Comparison of ENCODE assay signal across 1 cellular context in the genomic region with DNA sequence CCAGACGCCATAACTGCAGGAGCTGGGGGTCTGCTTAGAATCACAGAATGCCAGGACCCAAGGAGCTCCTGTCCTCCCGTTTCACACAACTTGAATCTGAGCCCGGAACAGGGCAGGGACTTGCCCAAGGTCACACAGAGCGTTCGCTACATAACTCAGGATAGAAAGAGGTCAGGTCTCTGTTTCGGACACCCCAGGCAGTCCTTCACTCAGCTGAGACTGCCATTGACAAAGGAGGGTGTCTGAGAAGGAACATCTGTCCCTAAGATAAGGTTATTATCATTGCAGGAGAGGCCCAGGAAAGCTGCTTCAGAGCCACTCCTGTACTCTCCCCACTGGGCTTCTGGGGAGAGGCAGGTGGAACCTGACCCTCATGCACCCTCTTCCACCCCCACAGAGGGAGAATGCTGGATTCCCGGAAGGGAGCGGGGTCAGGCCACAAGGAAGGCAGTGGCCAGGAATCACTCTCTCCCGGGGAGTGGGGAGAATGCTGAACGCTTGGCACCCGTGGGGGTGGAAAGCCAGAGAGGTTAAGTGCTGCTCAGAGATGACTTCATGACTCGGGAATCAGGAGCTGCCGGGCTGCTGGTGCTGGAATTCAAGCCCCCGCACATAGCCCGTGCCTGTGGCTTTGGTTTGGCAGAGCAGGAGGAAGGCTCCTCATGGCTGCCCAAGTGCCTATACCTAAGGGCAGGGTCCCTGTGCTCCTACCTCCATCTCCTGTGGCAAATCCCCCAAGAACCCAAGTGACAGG.
A peak's percentile ranks its signal among the peaks of the same experiment; 100 is the strongest.
TF ChIP-seq lines count a peak whose summit lies in the region.

No MANE protein-coding gene starts in this region.

TF ChIP-seq in K562, 482 proteins besides CTCF, POLR2A, EP300 and RAD21 (continued from another document and continues in another):
- no peak for TF ChIP-seq ZNF398 (CRISPR knock-in tag; IDR thresholded peaks at IDR 0.05)
- TF ChIP-seq SIN3B (IDR thresholded peaks at IDR 0.05; ENCODE audit: low read depth) = no peak
- TF ChIP-seq SIRT6 (IDR thresholded peaks at IDR 0.05; ENCODE audit: low read depth, low read length) = no peak
- no peak for TF ChIP-seq ZNF778 (CRISPR knock-in tag; IDR thresholded peaks at IDR 0.05)
- no peak for TF ChIP-seq BRD4 (IDR thresholded peaks at IDR 0.05)
- no peak for TF ChIP-seq ZNF263 (CRISPR knock-in tag; IDR thresholded peaks at IDR 0.05; ENCODE audit: borderline replicate concordance)
- no peak for TF ChIP-seq ZNF316 (IDR thresholded peaks at IDR 0.05)
- no peak for TF ChIP-seq ZNF830 (CRISPR knock-in tag; IDR thresholded peaks at IDR 0.05)
- TF ChIP-seq, protein P1, sequence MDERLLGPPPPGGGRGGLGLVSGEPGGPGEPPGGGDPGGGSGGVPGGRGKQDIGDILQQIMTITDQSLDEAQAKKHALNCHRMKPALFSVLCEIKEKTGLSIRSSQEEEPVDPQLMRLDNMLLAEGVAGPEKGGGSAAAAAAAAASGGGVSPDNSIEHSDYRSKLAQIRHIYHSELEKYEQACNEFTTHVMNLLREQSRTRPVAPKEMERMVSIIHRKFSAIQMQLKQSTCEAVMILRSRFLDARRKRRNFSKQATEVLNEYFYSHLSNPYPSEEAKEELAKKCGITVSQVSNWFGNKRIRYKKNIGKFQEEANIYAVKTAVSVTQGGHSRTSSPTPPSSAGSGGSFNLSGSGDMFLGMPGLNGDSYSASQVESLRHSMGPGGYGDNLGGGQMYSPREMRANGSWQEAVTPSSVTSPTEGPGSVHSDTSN (CRISPR knock-in tag; IDR thresholded peaks at IDR 0.05; ENCODE audit: low read depth) = no peak
- TF ChIP-seq, protein P1 (tag; conservative IDR thresholded peaks at IDR 0.05; ENCODE audit: low read depth) = no peak
- TF ChIP-seq DPF2 (IDR thresholded peaks at IDR 0.05) = peak; percentile 82
- TF ChIP-seq CTBP1 (IDR thresholded peaks at IDR 0.05; ENCODE audit: borderline replicate concordance) = peak; percentile 75
- TF ChIP-seq ZNF445 (CRISPR knock-in tag; IDR thresholded peaks at IDR 0.05; ENCODE audit: low read depth) = no peak
- TF ChIP-seq, protein P2, sequence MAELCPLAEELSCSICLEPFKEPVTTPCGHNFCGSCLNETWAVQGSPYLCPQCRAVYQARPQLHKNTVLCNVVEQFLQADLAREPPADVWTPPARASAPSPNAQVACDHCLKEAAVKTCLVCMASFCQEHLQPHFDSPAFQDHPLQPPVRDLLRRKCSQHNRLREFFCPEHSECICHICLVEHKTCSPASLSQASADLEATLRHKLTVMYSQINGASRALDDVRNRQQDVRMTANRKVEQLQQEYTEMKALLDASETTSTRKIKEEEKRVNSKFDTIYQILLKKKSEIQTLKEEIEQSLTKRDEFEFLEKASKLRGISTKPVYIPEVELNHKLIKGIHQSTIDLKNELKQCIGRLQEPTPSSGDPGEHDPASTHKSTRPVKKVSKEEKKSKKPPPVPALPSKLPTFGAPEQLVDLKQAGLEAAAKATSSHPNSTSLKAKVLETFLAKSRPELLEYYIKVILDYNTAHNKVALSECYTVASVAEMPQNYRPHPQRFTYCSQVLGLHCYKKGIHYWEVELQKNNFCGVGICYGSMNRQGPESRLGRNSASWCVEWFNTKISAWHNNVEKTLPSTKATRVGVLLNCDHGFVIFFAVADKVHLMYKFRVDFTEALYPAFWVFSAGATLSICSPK (IDR thresholded peaks at IDR 0.05; ENCODE audit: borderline replicate concordance) = no peak
- no peak for TF ChIP-seq ZFP1 (CRISPR knock-in tag; IDR thresholded peaks at IDR 0.05)
- TF ChIP-seq FOXK2 (conservative IDR thresholded peaks at IDR 0.05 in 1 of 2, IDR thresholded peaks at IDR 0.05 in 1 of 2; ENCODE audit: low read depth in 2 of 2) = no peak
- TF ChIP-seq ZFX (CRISPR knock-in tag; IDR thresholded peaks at IDR 0.05) = no peak
- no peak for TF ChIP-seq ZNF668 (CRISPR knock-in tag; IDR thresholded peaks at IDR 0.05)
- 0 out of 2 replicates have a peak, but pooled peaks have one; percentile 12 for TF ChIP-seq NR2C1 (IDR thresholded peaks at IDR 0.05)
- TF ChIP-seq NR2C1 (tag; IDR thresholded peaks at IDR 0.05) = no peak; the same call in none of the 2 replicates
- no peak for TF ChIP-seq ZNF561 (CRISPR knock-in tag; conservative IDR thresholded peaks at IDR 0.05)
- TF ChIP-seq ZNF551 (CRISPR knock-in tag; IDR thresholded peaks at IDR 0.05) = no peak
- TF ChIP-seq TEAD2 (tag; IDR thresholded peaks at IDR 0.05) = no peak
- TF ChIP-seq FOXJ2 (tag; IDR thresholded peaks at IDR 0.05) = no peak
- no peak for TF ChIP-seq ZBTB7A (IDR thresholded peaks at IDR 0.05; ENCODE audit: borderline replicate concordance, control insufficient read depth, low read depth, low read length)
- no peak for TF ChIP-seq MXI1 (IDR thresholded peaks at IDR 0.05; ENCODE audit: low read depth, low read length)
- no peak for TF ChIP-seq NFYB (IDR thresholded peaks at IDR 0.05; ENCODE audit: extremely low read depth, insufficient read length)
- no peak for TF ChIP-seq RBM17 (IDR thresholded peaks at IDR 0.05; ENCODE audit: borderline replicate concordance, low read depth, low read length)
- no peak for TF ChIP-seq HBP1 (CRISPR knock-in tag; IDR thresholded peaks at IDR 0.05)
- no peak for TF ChIP-seq ZNF165 (CRISPR knock-in tag; IDR thresholded peaks at IDR 0.05; ENCODE audit: borderline replicate concordance)
- TF ChIP-seq, protein P3, sequence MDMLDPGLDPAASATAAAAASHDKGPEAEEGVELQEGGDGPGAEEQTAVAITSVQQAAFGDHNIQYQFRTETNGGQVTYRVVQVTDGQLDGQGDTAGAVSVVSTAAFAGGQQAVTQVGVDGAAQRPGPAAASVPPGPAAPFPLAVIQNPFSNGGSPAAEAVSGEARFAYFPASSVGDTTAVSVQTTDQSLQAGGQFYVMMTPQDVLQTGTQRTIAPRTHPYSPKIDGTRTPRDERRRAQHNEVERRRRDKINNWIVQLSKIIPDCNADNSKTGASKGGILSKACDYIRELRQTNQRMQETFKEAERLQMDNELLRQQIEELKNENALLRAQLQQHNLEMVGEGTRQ (CRISPR knock-in tag; IDR thresholded peaks at IDR 0.05) = no peak
- no peak for TF ChIP-seq TAF1 (IDR thresholded peaks at IDR 0.05; ENCODE audit: control insufficient read depth, extremely low read depth, insufficient read depth, low read length, severe bottlenecking)
- TF ChIP-seq PHF20 (IDR thresholded peaks at IDR 0.05; ENCODE audit: partially characterized antibody) = no peak
- no peak for TF ChIP-seq TAF15 (IDR thresholded peaks at IDR 0.05; ENCODE audit: low read depth, low read length)
- no peak for TF ChIP-seq CHCHD3 (CRISPR knock-in tag; IDR thresholded peaks at IDR 0.05)
- peak; percentile 94 for TF ChIP-seq CBFA2T3 (IDR thresholded peaks at IDR 0.05)
- TF ChIP-seq LARP7 (IDR thresholded peaks at IDR 0.05) = no peak
- TF ChIP-seq TGIF2 (CRISPR knock-in tag; IDR thresholded peaks at IDR 0.05) = no peak; the same call in 1 of the 2 replicates
- no peak for TF ChIP-seq AFF1 (IDR thresholded peaks at IDR 0.05; ENCODE audit: low read depth in 1 of 2, partially characterized antibody in 2 of 2)
- TF ChIP-seq E2F3 (CRISPR knock-in tag; IDR thresholded peaks at IDR 0.05) = no peak
- no peak for TF ChIP-seq BACH1 (tag; IDR thresholded peaks at IDR 0.05)
- TF ChIP-seq CBX5 (IDR thresholded peaks at IDR 0.05; ENCODE audit: borderline replicate concordance, low read depth) = no peak
- no peak for TF ChIP-seq NR1H2 (CRISPR knock-in tag; IDR thresholded peaks at IDR 0.05)
- TF ChIP-seq, protein P4, sequence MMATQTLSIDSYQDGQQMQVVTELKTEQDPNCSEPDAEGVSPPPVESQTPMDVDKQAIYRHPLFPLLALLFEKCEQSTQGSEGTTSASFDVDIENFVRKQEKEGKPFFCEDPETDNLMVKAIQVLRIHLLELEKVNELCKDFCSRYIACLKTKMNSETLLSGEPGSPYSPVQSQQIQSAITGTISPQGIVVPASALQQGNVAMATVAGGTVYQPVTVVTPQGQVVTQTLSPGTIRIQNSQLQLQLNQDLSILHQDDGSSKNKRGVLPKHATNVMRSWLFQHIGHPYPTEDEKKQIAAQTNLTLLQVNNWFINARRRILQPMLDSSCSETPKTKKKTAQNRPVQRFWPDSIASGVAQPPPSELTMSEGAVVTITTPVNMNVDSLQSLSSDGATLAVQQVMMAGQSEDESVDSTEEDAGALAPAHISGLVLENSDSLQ (IDR thresholded peaks at IDR 0.05) = peak; percentile 30; the same call in 1 of the 2 replicates
- peak; percentile 79 for TF ChIP-seq SMAD4 (CRISPR knock-in tag; conservative IDR thresholded peaks at IDR 0.05)
- TF ChIP-seq, protein P5, sequence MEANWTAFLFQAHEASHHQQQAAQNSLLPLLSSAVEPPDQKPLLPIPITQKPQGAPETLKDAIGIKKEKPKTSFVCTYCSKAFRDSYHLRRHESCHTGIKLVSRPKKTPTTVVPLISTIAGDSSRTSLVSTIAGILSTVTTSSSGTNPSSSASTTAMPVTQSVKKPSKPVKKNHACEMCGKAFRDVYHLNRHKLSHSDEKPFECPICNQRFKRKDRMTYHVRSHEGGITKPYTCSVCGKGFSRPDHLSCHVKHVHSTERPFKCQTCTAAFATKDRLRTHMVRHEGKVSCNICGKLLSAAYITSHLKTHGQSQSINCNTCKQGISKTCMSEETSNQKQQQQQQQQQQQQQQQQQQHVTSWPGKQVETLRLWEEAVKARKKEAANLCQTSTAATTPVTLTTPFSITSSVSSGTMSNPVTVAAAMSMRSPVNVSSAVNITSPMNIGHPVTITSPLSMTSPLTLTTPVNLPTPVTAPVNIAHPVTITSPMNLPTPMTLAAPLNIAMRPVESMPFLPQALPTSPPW (CRISPR knock-in tag; IDR thresholded peaks at IDR 0.05) = peak; percentile 53
- TF ChIP-seq RBBP5 (IDR thresholded peaks at IDR 0.05; ENCODE audit: borderline replicate concordance, insufficient read depth, low read length, poor library complexity, severe bottlenecking) = no peak
- TF ChIP-seq KAT8 (IDR thresholded peaks at IDR 0.05; ENCODE audit: low read depth) = no peak
- TF ChIP-seq JUND (IDR thresholded peaks at IDR 0.05; ENCODE audit: borderline replicate concordance, low read depth, low read length) = 0 out of 2 replicates have a peak, but pooled peaks have one; percentile 1
- peak; percentile 34; the same call in 1 of the 3 replicates for TF ChIP-seq JUND (tag; IDR thresholded peaks at IDR 0.05; ENCODE audit: borderline replicate concordance, low read depth, low read length)
